17 cellular contexts compared by ENCODE assay signal in the genomic region with DNA sequence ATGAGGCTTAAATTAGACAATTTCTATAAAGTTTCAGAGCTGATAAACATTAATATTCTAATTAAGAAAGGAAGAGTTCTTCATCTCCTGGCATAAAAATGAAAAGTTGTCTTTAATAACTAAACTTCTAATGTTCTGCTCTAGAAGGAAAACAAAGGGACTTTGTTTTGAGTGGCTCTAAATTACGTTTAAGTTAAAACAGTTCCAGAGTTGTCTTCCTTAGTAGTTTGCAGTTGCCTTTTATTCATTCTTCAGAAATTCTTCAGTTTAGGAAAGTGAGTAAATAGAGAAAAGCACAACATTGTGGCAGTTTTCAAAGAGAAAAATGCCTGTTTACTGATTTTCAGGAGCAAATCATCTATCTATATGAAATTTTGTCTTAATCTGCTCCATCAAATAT.
"Had no signal": no experiment of that assay in that cellular context is flagged by ENCODE, and none has a peak within 500 bp of the region (broad histone marks: within the 10 kb centered on the region; RNA-seq: fewer than 3 reads in every experiment).

No MANE protein-coding gene starts in this region.

- H3K4me1 ChIP-seq: foreskin keratinocyte, neural progenitor cell, pancreas, tibial artery, upper lobe of right lung had no signal

- H3K27ac ChIP-seq: foreskin keratinocyte, neural progenitor cell, pancreas, tibial artery, upper lobe of right lung had no signal

- H3K36me3 ChIP-seq: neural progenitor cell had no signal

- H2AFZ ChIP-seq: neural progenitor cell had no signal

- DNase-seq: erythroblast; foreskin keratinocyte; head of caudate nucleus; hippocampal formation; left colon; left ventricle myocardium superior; midbrain; nucleus accumbens; pancreas; right cardiac atrium; stimulated activated CD4-positive, alpha-beta T cell treated with anti-CD3 and anti-CD28 coated beads, Interleukin-4, amount 100 ng/mL, for 1 hour; stimulated activated CD8-positive, alpha-beta memory T cell treated with anti-CD3 and anti-CD28 coated beads, Interleukin-4, amount 100 ng/mL, for 48 hours; stimulated activated naive CD8-positive, alpha-beta T cell treated with anti-CD3 and anti-CD28 coated beads, Interleukin-15, Interleukin-2, amounts not matched to agents 100 U/mL and 50 U/mL, for 24 hours; tibial artery; upper lobe of right lung had no signal

- H3K9me3 ChIP-seq: pancreas, tibial artery, upper lobe of right lung had no signal

- H3K27me3 ChIP-seq: foreskin keratinocyte, neural progenitor cell, pancreas, tibial artery, upper lobe of right lung had no signal

- H3K4me2 ChIP-seq: neural progenitor cell had no signal

- H3K9ac ChIP-seq: neural progenitor cell had no signal

- ATAC-seq: foreskin keratinocyte, left ventricle myocardium superior, pancreas, right cardiac atrium, upper lobe of right lung had no signal

- H3K4me3 ChIP-seq: lung, neural progenitor cell, pancreas, tibial artery, upper lobe of right lung had no signal
